ENCODE assay signal across 1 cellular context in genomic region chr19:41204338-41204737, GRCh38.
A peak's percentile ranks its signal among the peaks of the same experiment; 100 is the strongest.
TF ChIP-seq lines count a peak whose summit lies in the region.

No MANE protein-coding gene starts in this region.

TF ChIP-seq in HEK293, 187 proteins besides CTCF, POLR2A, EP300 and RAD21 (continued from another document):
- peak; percentile 51; the same call in 1 of the 2 replicates for TF ChIP-seq ZNF692 (tag by site-specific recombination; IDR thresholded peaks at IDR 0.05)
- TF ChIP-seq SCRT2 (tag by site-specific recombination; IDR thresholded peaks at IDR 0.05): peak; percentile 17; the same call in 1 of the 2 replicates
- peak; percentile 97 for TF ChIP-seq ZNF654 (tag by site-specific recombination; IDR thresholded peaks at IDR 0.05; ENCODE audit: low read depth)
- TF ChIP-seq ZXDB (tag by site-specific recombination; IDR thresholded peaks at IDR 0.05): 0 out of 2 replicates have a peak, but pooled peaks have one; percentile 49
